1 cellular context compared by ENCODE assay signal in the genomic region with DNA sequence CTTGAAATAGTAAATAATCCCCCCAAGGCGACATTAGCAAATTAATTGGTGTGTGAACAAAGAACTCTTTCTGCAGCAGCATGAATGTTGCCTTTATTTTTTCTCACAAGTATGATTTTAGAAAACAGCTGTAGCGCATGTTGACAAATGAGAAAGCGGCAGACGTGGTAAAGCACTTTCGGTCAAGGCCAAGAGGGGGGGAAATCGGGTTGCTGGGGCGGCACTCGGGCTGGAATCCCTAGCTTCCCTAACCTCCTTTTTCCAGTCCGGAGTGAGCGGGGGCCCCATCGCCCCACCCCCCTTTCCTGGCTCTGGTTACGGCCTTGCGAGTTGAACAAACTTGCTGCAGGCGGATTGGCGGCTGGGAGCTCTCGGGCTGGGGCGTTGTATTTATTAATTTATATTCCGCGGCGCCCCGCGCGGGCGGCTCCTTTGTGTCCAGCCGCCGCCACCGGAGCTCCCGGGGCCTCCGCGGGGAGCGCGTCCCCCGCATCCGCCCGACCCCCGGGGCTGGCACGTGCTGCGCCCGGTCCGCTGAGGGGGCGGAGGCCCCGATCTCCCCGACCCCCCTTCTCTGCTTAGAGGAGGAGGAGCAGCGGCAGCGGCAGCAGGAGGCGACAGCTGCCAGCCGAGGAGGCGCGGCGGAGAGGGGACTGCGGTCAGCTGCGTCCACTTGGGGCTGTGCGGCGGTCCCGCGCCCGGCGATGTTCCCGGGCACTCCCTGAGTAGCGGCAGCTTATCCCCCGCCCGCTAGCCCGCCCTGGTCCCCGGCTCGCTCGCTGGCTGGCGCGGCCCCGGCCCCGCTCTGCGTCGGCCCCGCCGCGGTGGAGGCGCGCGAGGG.
A peak's percentile ranks its signal among the peaks of the same experiment; 100 is the strongest.
TF ChIP-seq lines count a peak whose summit lies in the region.

TSS of gene RHOBTB3 (plus strand) at position 607 of the 841 bp plus-strand sequence. CDS start 347 bp downstream, outside the sequence.

TF ChIP-seq in GM12878, 131 proteins besides CTCF, POLR2A, EP300 and RAD21 (continued from another document):
- TF ChIP-seq ZNF687 (IDR thresholded peaks at IDR 0.05) = peak; percentile 79
- TF ChIP-seq, protein P1, sequence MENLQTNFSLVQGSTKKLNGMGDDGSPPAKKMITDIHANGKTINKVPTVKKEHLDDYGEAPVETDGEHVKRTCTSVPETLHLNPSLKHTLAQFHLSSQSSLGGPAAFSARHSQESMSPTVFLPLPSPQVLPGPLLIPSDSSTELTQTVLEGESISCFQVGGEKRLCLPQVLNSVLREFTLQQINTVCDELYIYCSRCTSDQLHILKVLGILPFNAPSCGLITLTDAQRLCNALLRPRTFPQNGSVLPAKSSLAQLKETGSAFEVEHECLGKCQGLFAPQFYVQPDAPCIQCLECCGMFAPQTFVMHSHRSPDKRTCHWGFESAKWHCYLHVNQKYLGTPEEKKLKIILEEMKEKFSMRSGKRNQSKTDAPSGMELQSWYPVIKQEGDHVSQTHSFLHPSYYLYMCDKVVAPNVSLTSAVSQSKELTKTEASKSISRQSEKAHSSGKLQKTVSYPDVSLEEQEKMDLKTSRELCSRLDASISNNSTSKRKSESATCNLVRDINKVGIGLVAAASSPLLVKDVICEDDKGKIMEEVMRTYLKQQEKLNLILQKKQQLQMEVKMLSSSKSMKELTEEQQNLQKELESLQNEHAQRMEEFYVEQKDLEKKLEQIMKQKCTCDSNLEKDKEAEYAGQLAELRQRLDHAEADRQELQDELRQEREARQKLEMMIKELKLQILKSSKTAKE (IDR thresholded peaks at IDR 0.05; ENCODE audit: low read depth, poor library complexity, severe bottlenecking) = peak; percentile 52
- TF ChIP-seq BACH1 (IDR thresholded peaks at IDR 0.05; ENCODE audit: borderline replicate concordance) = peak; percentile 57; the same call in 1 of the 2 replicates
- 0 out of 2 replicates have a peak, but pooled peaks have one; percentile 57 for TF ChIP-seq BCLAF1 (IDR thresholded peaks at IDR 0.05)
- TF ChIP-seq RELB (IDR thresholded peaks at IDR 0.05; ENCODE audit: low read depth) = peak; percentile 71; the same call in 1 of the 2 replicates
- TF ChIP-seq MTA3 (IDR thresholded peaks at IDR 0.05; ENCODE audit: borderline replicate concordance, low read length) = no peak
- TF ChIP-seq HCFC1 (IDR thresholded peaks at IDR 0.05; ENCODE audit: low read length) = no peak
- TF ChIP-seq JUNB (IDR thresholded peaks at IDR 0.05) = no peak
- TF ChIP-seq CBFB (IDR thresholded peaks at IDR 0.05; ENCODE audit: low read depth) = no peak
- TF ChIP-seq NRF1 (conservative IDR thresholded peaks at IDR 0.05; ENCODE audit: low read depth, low read length) = no peak
- TF ChIP-seq PKNOX1 (IDR thresholded peaks at IDR 0.05) = no peak
- TF ChIP-seq, protein P2, sequence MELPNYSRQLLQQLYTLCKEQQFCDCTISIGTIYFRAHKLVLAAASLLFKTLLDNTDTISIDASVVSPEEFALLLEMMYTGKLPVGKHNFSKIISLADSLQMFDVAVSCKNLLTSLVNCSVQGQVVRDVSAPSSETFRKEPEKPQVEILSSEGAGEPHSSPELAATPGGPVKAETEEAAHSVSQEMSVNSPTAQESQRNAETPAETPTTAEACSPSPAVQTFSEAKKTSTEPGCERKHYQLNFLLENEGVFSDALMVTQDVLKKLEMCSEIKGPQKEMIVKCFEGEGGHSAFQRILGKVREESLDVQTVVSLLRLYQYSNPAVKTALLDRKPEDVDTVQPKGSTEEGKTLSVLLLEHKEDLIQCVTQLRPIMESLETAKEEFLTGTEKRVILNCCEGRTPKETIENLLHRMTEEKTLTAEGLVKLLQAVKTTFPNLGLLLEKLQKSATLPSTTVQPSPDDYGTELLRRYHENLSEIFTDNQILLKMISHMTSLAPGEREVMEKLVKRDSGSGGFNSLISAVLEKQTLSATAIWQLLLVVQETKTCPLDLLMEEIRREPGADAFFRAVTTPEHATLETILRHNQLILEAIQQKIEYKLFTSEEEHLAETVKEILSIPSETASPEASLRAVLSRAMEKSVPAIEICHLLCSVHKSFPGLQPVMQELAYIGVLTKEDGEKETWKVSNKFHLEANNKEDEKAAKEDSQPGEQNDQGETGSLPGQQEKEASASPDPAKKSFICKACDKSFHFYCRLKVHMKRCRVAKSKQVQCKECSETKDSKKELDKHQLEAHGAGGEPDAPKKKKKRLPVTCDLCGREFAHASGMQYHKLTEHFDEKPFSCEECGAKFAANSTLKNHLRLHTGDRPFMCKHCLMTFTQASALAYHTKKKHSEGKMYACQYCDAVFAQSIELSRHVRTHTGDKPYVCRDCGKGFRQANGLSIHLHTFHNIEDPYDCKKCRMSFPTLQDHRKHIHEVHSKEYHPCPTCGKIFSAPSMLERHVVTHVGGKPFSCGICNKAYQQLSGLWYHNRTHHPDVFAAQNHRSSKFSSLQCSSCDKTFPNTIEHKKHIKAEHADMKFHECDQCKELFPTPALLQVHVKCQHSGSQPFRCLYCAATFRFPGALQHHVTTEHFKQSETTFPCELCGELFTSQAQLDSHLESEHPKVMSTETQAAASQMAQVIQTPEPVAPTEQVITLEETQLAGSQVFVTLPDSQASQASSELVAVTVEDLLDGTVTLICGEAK (IDR thresholded peaks at IDR 0.05; ENCODE audit: borderline replicate concordance) = no peak; the same call in 1 of the 2 replicates
- no peak for TF ChIP-seq HDAC6 (IDR thresholded peaks at IDR 0.05; ENCODE audit: unreplicated experiment)
- TF ChIP-seq, protein P3, sequence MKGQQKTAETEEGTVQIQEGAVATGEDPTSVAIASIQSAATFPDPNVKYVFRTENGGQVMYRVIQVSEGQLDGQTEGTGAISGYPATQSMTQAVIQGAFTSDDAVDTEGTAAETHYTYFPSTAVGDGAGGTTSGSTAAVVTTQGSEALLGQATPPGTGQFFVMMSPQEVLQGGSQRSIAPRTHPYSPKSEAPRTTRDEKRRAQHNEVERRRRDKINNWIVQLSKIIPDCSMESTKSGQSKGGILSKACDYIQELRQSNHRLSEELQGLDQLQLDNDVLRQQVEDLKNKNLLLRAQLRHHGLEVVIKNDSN (IDR thresholded peaks at IDR 0.05; ENCODE audit: borderline replicate concordance, extremely low read length, insufficient read depth, low read depth, low read length) = peak; percentile 36
- TF ChIP-seq SMARCA5 (IDR thresholded peaks at IDR 0.05) = peak; percentile 67; the same call in 1 of the 2 replicates
TF ChIP-seq in GM12878: peak in this region for 29.
